ENCODE assay signal across 21 cellular contexts in genomic region chr1:29956343-29957030, GRCh38.
DNase-seq lines count a peak whose midpoint lies in the region; ATAC-seq, FAIRE-seq and TF ChIP-seq lines count a peak whose summit lies in the region.
"Had no signal": no experiment of that assay in that cellular context is flagged by ENCODE, and none has a peak within 500 bp of the region (broad histone marks: within the 10 kb centered on the region; RNA-seq: fewer than 3 reads in every experiment).

No MANE protein-coding gene starts in this region.

- H3K27me3 ChIP-seq in H9 (ENCODE audit: insufficient read depth, low read length) (no peaks in the 10 kb centered on the region), bronchial epithelial cell (ENCODE audit: control insufficient read depth, insufficient read depth, low read length) (no peaks in the 10 kb centered on the region)

- no peak overlapping the region for H4K91ac ChIP-seq in H9 (ENCODE audit: insufficient read length, low read depth, low read length)

- no peaks in the 10 kb centered on the region for H3K23me2 ChIP-seq in H9 (ENCODE audit: insufficient read length, low read depth, low read length, poor library complexity, severe bottlenecking)

- H2AK5ac ChIP-seq in H9 (ENCODE audit: insufficient read length, low read length): no peak overlapping the region

- H3K27me3 Mint-ChIP-seq in H9 (ENCODE audit: low read depth): no peaks in the 10 kb centered on the region; the same call in 1 of the 2 replicates
- no peaks in the 10 kb centered on the region for H3K27me3 Mint-ChIP-seq in activated naive CD4-positive, alpha-beta T cell treated with anti-CD3 and anti-CD28 coated beads, Interleukin-2, amount 10 ng/mL, durations not matched to agents 7 days and 5 days

- no peak overlapping the region for H4K8ac ChIP-seq in H9 (replicated peaks; ENCODE audit: insufficient read length, low read depth, low read length)

- no peak overlapping the region for H2BK15ac ChIP-seq in H9 (ENCODE audit: low read depth, low read length)

- intact Hi-C loops in sciatic nerve (cut with DNase I): no loop called here

- H4K20me1 ChIP-seq in H9 (ENCODE audit: control insufficient read depth, insufficient read depth, insufficient read length): no peaks in the 10 kb centered on the region

- no peak overlapping the region for H3K27ac ChIP-seq in H9 (ENCODE audit: insufficient read length, low read depth, low read length)

- H2BK20ac ChIP-seq in H9 (ENCODE audit: low read depth, low read length, poor library complexity, severe bottlenecking): no peak overlapping the region

- H3K79me1 ChIP-seq in H9 (ENCODE audit: insufficient read depth, low read depth, low read length, poor library complexity, severe bottlenecking): no peaks in the 10 kb centered on the region

- H3K23ac ChIP-seq in H9 (ENCODE audit: insufficient read length, low read depth, low read length): no peak overlapping the region

- no peaks in the 10 kb centered on the region for H3K79me2 ChIP-seq in H9 (ENCODE audit: insufficient read depth, low read length)

- H2BK12ac ChIP-seq in H9 (ENCODE audit: insufficient read length, low read depth, low read length): no peak overlapping the region

- no peaks in the 10 kb centered on the region; a peak in 1 of 5 replicates for H3K9me3 Mint-ChIP-seq in H9
- no peaks in the 10 kb centered on the region for H3K9me3 Mint-ChIP-seq in activated naive CD4-positive, alpha-beta T cell treated with anti-CD3 and anti-CD28 coated beads, Interleukin-2, amount 10 ng/mL, durations not matched to agents 7 days and 5 days
- H3K9me3 Mint-ChIP-seq: CD4-positive, alpha-beta T cell had no signal

- no peak overlapping the region for H3K56ac ChIP-seq in H9 (ENCODE audit: insufficient read length, low read depth, low read length)

- no peak for TF ChIP-seq CTCF in H9 (conservative IDR thresholded peaks at IDR 0.05)
- no peak for TF ChIP-seq CTCF in bronchial epithelial cell (IDR thresholded peaks at IDR 0.05; ENCODE audit: insufficient read depth, low read length, severe bottlenecking)

- peaks cover 4% of the 10 kb centered on the region; the same call in 1 of the 2 replicates for H3K4me1 ChIP-seq in H9 (ENCODE audit: insufficient read depth, low read length)

- no peak overlapping the region for H3K4me3 ChIP-seq in bronchial epithelial cell (ENCODE audit: low read depth, low read length)

- no peak overlapping the region for H3K4me3 Mint-ChIP-seq in H9
- H3K4me3 Mint-ChIP-seq in activated naive CD4-positive, alpha-beta T cell treated with anti-CD3 and anti-CD28 coated beads, Interleukin-2, amount 10 ng/mL, durations not matched to agents 7 days and 5 days: no peak overlapping the region
- H3K4me3 Mint-ChIP-seq: B cell; CD4-positive, alpha-beta T cell; HFFc6 had no signal

- H3K4me2 ChIP-seq in H9 (ENCODE audit: insufficient read depth, insufficient read length, low read length): no peak overlapping the region

- WGBS in H9 (ENCODE audit: extremely low coverage, insufficient read length, low lambda C conversion rate): no CpG with 5 or more reads among the region's 4 CpGs

- no peak overlapping the region for H2AFZ ChIP-seq in H9 (ENCODE audit: low read length)

- FAIRE-seq in bronchial epithelial cell (lab: Jason Lieb, UNC): peak; percentile 93
- FAIRE-seq: A204.1, G401.6, GM12891, GM19239 had no signal

- H3K9me3 ChIP-seq in H9 (ENCODE audit: control insufficient read depth, low read depth, low read length): no peaks in the 10 kb centered on the region

- no peaks in the 10 kb centered on the region for H3K36me3 Mint-ChIP-seq in H9 (ENCODE audit: insufficient read depth in 1 of 3, low read depth in 3 of 3)
- H3K36me3 Mint-ChIP-seq in activated naive CD4-positive, alpha-beta T cell treated with anti-CD3 and anti-CD28 coated beads, Interleukin-2, amount 10 ng/mL, durations not matched to agents 7 days and 5 days: no peaks in the 10 kb centered on the region

- no peak overlapping the region for H3K9ac ChIP-seq in H9 (ENCODE audit: extremely low read depth, insufficient read length, low read length)

- DNase-seq in H9 (peak; percentile 8), bronchial epithelial cell (ENCODE audit: low read depth) (no peak), islet precursor cell (peak; percentile 35), sciatic nerve (ENCODE audit: low spot score) (peak; percentile 32), DMS 273 treated with DMSO at 0.1 percent for 48 hours (lab: John Stamatoyannopoulos, UW) (no peak), NCI-H1930 (lab: John Stamatoyannopoulos, UW) (no peak), Kasumi-1 (lab: John Stamatoyannopoulos, UW) (no peak)
- DNase-seq in activated naive CD4-positive, alpha-beta T cell treated with anti-CD3 and anti-CD28 coated beads, Interleukin-2, amount 10 ng/mL, durations not matched to agents 7 days and 5 days: no peak
- DNase-seq: C1 segment of cervical spinal cord; Calu3; CD4-positive, alpha-beta T cell; DMS79 treated with DMSO at 0.1 percent for 48 hours; EL; GOT3; HCEC 1CT; HFFc6 had no signal

- CTCF ChIA-PET in activated naive CD4-positive, alpha-beta T cell treated with anti-CD3 and anti-CD28 coated beads, Interleukin-2, amount 10 ng/mL, durations not matched to agents 7 days and 5 days (lab: Charles Lee): no interaction called here

- no peak overlapping the region for H3K27ac Mint-ChIP-seq in H9
- H3K27ac Mint-ChIP-seq in activated naive CD4-positive, alpha-beta T cell treated with anti-CD3 and anti-CD28 coated beads, Interleukin-2, amount 10 ng/mL, durations not matched to agents 7 days and 5 days: no peak overlapping the region
- H3K27ac Mint-ChIP-seq: B cell; CD4-positive, alpha-beta T cell; HFFc6 had no signal

- no peak for ATAC-seq in sciatic nerve

- H3K4ac ChIP-seq in H9 (ENCODE audit: low read depth, low read length): no peak overlapping the region

- H3K4me1 Mint-ChIP-seq in H9: peaks cover 14 to 17% of the 10 kb centered on the region in 2 experiments
- no peaks in the 10 kb centered on the region for H3K4me1 Mint-ChIP-seq in activated naive CD4-positive, alpha-beta T cell treated with anti-CD3 and anti-CD28 coated beads, Interleukin-2, amount 10 ng/mL, durations not matched to agents 7 days and 5 days
- H3K4me1 Mint-ChIP-seq: B cell had no signal

- H2BK120ac ChIP-seq in H9 (ENCODE audit: low read depth, low read length, poor library complexity, severe bottlenecking): no peak overlapping the region

- H3K18ac ChIP-seq in H9 (ENCODE audit: insufficient read length, low read depth, low read length): no peak overlapping the region

- no peaks in the 10 kb centered on the region for H3K36me3 ChIP-seq in bronchial epithelial cell (ENCODE audit: control insufficient read depth, insufficient read depth, low read length)

- H3T11ph ChIP-seq in H9 (ENCODE audit: low read length): no peak overlapping the region

- H3K14ac ChIP-seq in H9 (ENCODE audit: insufficient read depth, low read length): no peak overlapping the region

- H4K5ac ChIP-seq in H9 (ENCODE audit: insufficient read length, low read depth, low read length): no peak overlapping the region

- no peak overlapping the region for H2BK5ac ChIP-seq in H9 (ENCODE audit: insufficient read length, low read length)

Comparison
In these comparisons a context has a peak if more than half of its experiments do, and no peak if none do; other contexts are left out.
1. DNase-seq: peak in H9 (single experiment), islet precursor cell (single experiment) and sciatic nerve (single experiment); none in bronchial epithelial cell (single experiment), DMS 273 treated with DMSO at 0.1 percent for 48 hours (single experiment), NCI-H1930 (0 of 2), Kasumi-1 (0 of 2) and activated naive CD4-positive, alpha-beta T cell treated with anti-CD3 and anti-CD28 coated beads, Interleukin-2, amount 10 ng/mL, durations not matched to agents 7 days and 5 days (single experiment).